In genomic region chr19:6273701-6274601, GRCh38 we compare ENCODE assay signal across 8 cellular contexts. TPM values are rescaled to one million over a fixed set of nuclear protein-coding genes. Genes with fewer than 3 reads are reported as not detected.
A peak's percentile ranks its signal among the peaks of the same experiment; 100 is the strongest.
DNase-seq lines count a peak whose midpoint lies in the region; ATAC-seq and TF ChIP-seq lines count a peak whose summit lies in the region.

No MANE protein-coding gene starts in this region.

- H2BK12ac ChIP-seq in trophoblast cell (ENCODE audit: low read length): no peak overlapping the region

- peaks cover 43% of the 10 kb centered on the region for H3K79me2 ChIP-seq in trophoblast cell (ENCODE audit: control insufficient read depth, insufficient read depth, low read length, poor library complexity)

- H2AFZ ChIP-seq in trophoblast cell (ENCODE audit: insufficient read depth, low read length, poor library complexity): no peak overlapping the region

- H3K9me3 Mint-ChIP-seq in activated T-helper 17 cell treated with anti-CD3 and anti-CD28 coated beads, Interleukin-2, amount 50 U/mL, for 72 hours: no peaks in the 10 kb centered on the region
- no peaks in the 10 kb centered on the region for H3K9me3 Mint-ChIP-seq in activated T-helper 2 cell treated with anti-CD3 and anti-CD28 coated beads, Interferon-gamma antibody, Interleukin-2, Interleukin-4, amounts not matched to agents 10 μg/mL and 5 μg/mL and 100 μg/mL, durations not matched to agents 14 hours and 24 hours and 36 hours

- intact Hi-C loops in activated T-helper 2 cell treated with anti-CD3 and anti-CD28 coated beads, Interferon-gamma antibody, Interleukin-2, Interleukin-4, amounts not matched to agents 10 μg/mL and 5 μg/mL and 100 μg/mL, durations not matched to agents 14 hours and 24 hours and 36 hours (cut with micrococcal nuclease): no loop called here

- no peak overlapping the region for H3K14ac ChIP-seq in trophoblast cell (ENCODE audit: low read length)

- peak overlapping the region; percentile 91 for H3K27ac ChIP-seq in cardiac muscle cell
- H3K27ac ChIP-seq in trophoblast cell (ENCODE audit: low read depth, low read length): no peak overlapping the region
- no peak overlapping the region for H3K27ac ChIP-seq in effector memory CD4-positive, alpha-beta T cell (ENCODE audit: insufficient read depth, low read length, poor library complexity, severe bottlenecking)

- no peak for ATAC-seq in activated T-helper 17 cell treated with anti-CD3 and anti-CD28 coated beads, Interleukin-2, amount 50 U/mL, for 72 hours (replicated peaks)

- H2BK5ac ChIP-seq in trophoblast cell (ENCODE audit: low read depth, low read length, poor library complexity): no peak overlapping the region

- H3K23ac ChIP-seq in trophoblast cell (ENCODE audit: low read length): no peak overlapping the region

- H4K12ac ChIP-seq in trophoblast cell (ENCODE audit: low read depth, low read length): no peak overlapping the region

- H3K9ac ChIP-seq in trophoblast cell (ENCODE audit: low read length): no peak overlapping the region

- no peak overlapping the region for H2BK120ac ChIP-seq in trophoblast cell (ENCODE audit: insufficient read depth, low read length, poor library complexity)

- no peak overlapping the region for H3K18ac ChIP-seq in trophoblast cell (ENCODE audit: low read length)

- no peaks in the 10 kb centered on the region for H3K27me3 Mint-ChIP-seq in activated T-helper 17 cell treated with anti-CD3 and anti-CD28 coated beads, Interleukin-2, amount 50 U/mL, for 72 hours
- H3K27me3 Mint-ChIP-seq in activated T-helper 2 cell treated with anti-CD3 and anti-CD28 coated beads, Interferon-gamma antibody, Interleukin-2, Interleukin-4, amounts not matched to agents 10 μg/mL and 5 μg/mL and 100 μg/mL, durations not matched to agents 14 hours and 24 hours and 36 hours (ENCODE audit: low read depth): no peaks in the 10 kb centered on the region

- H4K91ac ChIP-seq in trophoblast cell (ENCODE audit: low read depth, low read length): no peak overlapping the region

- H3K27ac Mint-ChIP-seq in activated T-helper 17 cell treated with anti-CD3 and anti-CD28 coated beads, Interleukin-2, amount 50 U/mL, for 72 hours: peak overlapping the region; percentile 71
- H3K27ac Mint-ChIP-seq in activated T-helper 2 cell treated with anti-CD3 and anti-CD28 coated beads, Interferon-gamma antibody, Interleukin-2, Interleukin-4, amounts not matched to agents 10 μg/mL and 5 μg/mL and 100 μg/mL, durations not matched to agents 14 hours and 24 hours and 36 hours: no peak overlapping the region

- H3K79me1 ChIP-seq in trophoblast cell (ENCODE audit: low read length): peaks cover 5% of the 10 kb centered on the region

- H3K27me3 ChIP-seq in cardiac muscle cell (no peaks in the 10 kb centered on the region), trophoblast cell (ENCODE audit: insufficient read depth, low read length) (no peaks in the 10 kb centered on the region)
- H3K27me3 ChIP-seq in effector memory CD4-positive, alpha-beta T cell (replicated peaks; ENCODE audit: control insufficient read depth, insufficient read depth, low read length, poor library complexity, severe bottlenecking): no peaks in the 10 kb centered on the region

- H3K4me1 Mint-ChIP-seq in activated T-helper 17 cell treated with anti-CD3 and anti-CD28 coated beads, Interleukin-2, amount 50 U/mL, for 72 hours: peaks cover 36% of the 10 kb centered on the region
- peaks cover 20% of the 10 kb centered on the region for H3K4me1 Mint-ChIP-seq in activated T-helper 2 cell treated with anti-CD3 and anti-CD28 coated beads, Interferon-gamma antibody, Interleukin-2, Interleukin-4, amounts not matched to agents 10 μg/mL and 5 μg/mL and 100 μg/mL, durations not matched to agents 14 hours and 24 hours and 36 hours (ENCODE audit: low read depth)

- H3K4me1 ChIP-seq in cardiac muscle cell (ENCODE audit: low read depth): peaks cover 100% of the 10 kb centered on the region
- H3K4me1 ChIP-seq in trophoblast cell (ENCODE audit: control insufficient read depth in 1 of 2, insufficient read depth in 2 of 2, low read length in 2 of 2): peaks cover 51% of the 10 kb centered on the region in 2 experiments
- peaks cover 9% of the 10 kb centered on the region for H3K4me1 ChIP-seq in effector memory CD4-positive, alpha-beta T cell (ENCODE audit: control insufficient read depth, insufficient read depth, low read length, poor library complexity, severe bottlenecking)

- H3K4me2 ChIP-seq in trophoblast cell (ENCODE audit: low read length): no peak overlapping the region

- H4K8ac ChIP-seq in trophoblast cell (ENCODE audit: low read depth, low read length): no peak overlapping the region

- DNase-seq in HT1080 (ENCODE audit: low read depth) (peak; percentile 84), cardiac muscle cell (ENCODE audit: low read depth in 1 of 2, low spot score in 1 of 2) (peak in 1 of 2 donors; percentile 92), trophoblast cell (peak in 1 of 2 donors; percentile 35), HUDEP-2 (lab: John Stamatoyannopoulos, UW; ENCODE audit: unreplicated experiment in 76 of 76) (no peak), NCI-H1436 treated with DMSO at 0.1 percent for 48 hours (lab: John Stamatoyannopoulos, UW) (no peak)
- no peak for DNase-seq in activated T-helper 2 cell treated with anti-CD3 and anti-CD28 coated beads, Interferon-gamma antibody, Interleukin-2, Interleukin-4, amounts not matched to agents 10 μg/mL and 5 μg/mL and 100 μg/mL, durations not matched to agents 14 hours and 24 hours and 36 hours (ENCODE audit: low spot score)
- no peak for DNase-seq in effector memory CD4-positive, alpha-beta T cell

- H3K4me3 ChIP-seq in cardiac muscle cell (no peak overlapping the region), trophoblast cell (ENCODE audit: low read depth, low read length) (no peak overlapping the region)
- H3K4me3 ChIP-seq in effector memory CD4-positive, alpha-beta T cell (ENCODE audit: insufficient read depth, low read depth, low read length, poor library complexity, severe bottlenecking): no peak overlapping the region

- H3K9me3 ChIP-seq in cardiac muscle cell (ENCODE audit: low read depth): no peaks in the 10 kb centered on the region
- no peaks in the 10 kb centered on the region for H3K9me3 ChIP-seq in trophoblast cell (ENCODE audit: insufficient read depth, low read depth, low read length)
- H3K9me3 ChIP-seq in effector memory CD4-positive, alpha-beta T cell (ENCODE audit: control insufficient read depth, low read length): no peaks in the 10 kb centered on the region

- H3K36me3 ChIP-seq in cardiac muscle cell (peaks cover 4% of the 10 kb centered on the region), trophoblast cell (ENCODE audit: control insufficient read depth in 1 of 2, insufficient read depth in 2 of 2, low read length in 2 of 2) (peaks cover 26 to 27% of the 10 kb centered on the region in 2 experiments)
- peaks cover 12% of the 10 kb centered on the region for H3K36me3 ChIP-seq in effector memory CD4-positive, alpha-beta T cell (ENCODE audit: control insufficient read depth, insufficient read depth, low read length)

- no peak for TF ChIP-seq CTCF in cardiac muscle cell (IDR thresholded peaks at IDR 0.05; ENCODE audit: low read depth, low read length)

- H3K36me3 Mint-ChIP-seq in activated T-helper 17 cell treated with anti-CD3 and anti-CD28 coated beads, Interleukin-2, amount 50 U/mL, for 72 hours (ENCODE audit: low read depth): peaks cover 38% of the 10 kb centered on the region
- H3K36me3 Mint-ChIP-seq in activated T-helper 2 cell treated with anti-CD3 and anti-CD28 coated beads, Interferon-gamma antibody, Interleukin-2, Interleukin-4, amounts not matched to agents 10 μg/mL and 5 μg/mL and 100 μg/mL, durations not matched to agents 14 hours and 24 hours and 36 hours (ENCODE audit: low read depth): peaks cover 30% of the 10 kb centered on the region

- H2AK5ac ChIP-seq in trophoblast cell (ENCODE audit: low read length): no peak overlapping the region

- peak overlapping the region; percentile 56 for H3K4ac ChIP-seq in trophoblast cell (ENCODE audit: low read depth, low read length)

- no CpG with 5 or more reads among the region's 30 CpGs for WGBS in trophoblast cell (ENCODE audit: extremely low coverage, insufficient coverage, insufficient read length)

- H3K4me3 Mint-ChIP-seq in activated T-helper 17 cell treated with anti-CD3 and anti-CD28 coated beads, Interleukin-2, amount 50 U/mL, for 72 hours: no peak overlapping the region
- no peak overlapping the region for H3K4me3 Mint-ChIP-seq in activated T-helper 2 cell treated with anti-CD3 and anti-CD28 coated beads, Interferon-gamma antibody, Interleukin-2, Interleukin-4, amounts not matched to agents 10 μg/mL and 5 μg/mL and 100 μg/mL, durations not matched to agents 14 hours and 24 hours and 36 hours (ENCODE audit: low read depth)

RNA-seq across cellular contexts. Expression of gene MLLT1, which starts 5.8 kb away (rescaled TPM):
- total RNA-seq in HT1080 (2014; rRNA removed; shearing (Covaris generic)): 18.0 and 30.0 TPM in 2 replicates
- polyA plus RNA-seq in HT1080 (2015; cell fraction: cytosol; rRNA removed): 32.9 and 33.3 TPM in 2 replicates
- 32.4 and 38.2 TPM in 2 replicates for polyA plus RNA-seq in HT1080 (2015; cell fraction: nucleus; rRNA removed)
- total RNA-seq in activated T-helper 17 cell treated with anti-CD3 and anti-CD28 coated beads, Interleukin-2, amount 50 U/mL, for 72 hours: 10 to 100 TPM; 31.3 to 51.8 TPM
- total RNA-seq in cardiac muscle cell: 46.9 and 54.1 TPM in 2 replicates
- 25.7 and 31.1 TPM in 2 replicates for polyA plus RNA-seq in cardiac muscle cell
- 225 and 236 TPM in 2 replicates for polyA plus RNA-seq in trophoblast cell (2013)
- 58.7 and 61.8 TPM in 2 replicates for total RNA-seq in activated T-helper 2 cell treated with anti-CD3 and anti-CD28 coated beads, Interferon-gamma antibody, Interleukin-2, Interleukin-4, amounts not matched to agents 10 μg/mL and 5 μg/mL and 100 μg/mL, durations not matched to agents 14 hours and 24 hours and 36 hours

RNA-seq across cellular contexts. Expression of gene ACER1, which starts 59.5 kb away (rescaled TPM):
- total RNA-seq in HT1080 (2014; rRNA removed; shearing (Covaris generic)): not detected in 2 replicates
- polyA plus RNA-seq in HT1080 (2015; cell fraction: cytosol; rRNA removed): not detected in 2 replicates
- polyA plus RNA-seq in HT1080 (2015; cell fraction: nucleus; rRNA removed): not detected in 2 replicates
- total RNA-seq in activated T-helper 17 cell treated with anti-CD3 and anti-CD28 coated beads, Interleukin-2, amount 50 U/mL, for 72 hours: not detected
- not detected in 2 replicates for total RNA-seq in cardiac muscle cell
- not detected in 2 replicates for polyA plus RNA-seq in cardiac muscle cell
- 0.18 and 0.21 TPM in 2 replicates for polyA plus RNA-seq in trophoblast cell (2013)
- total RNA-seq in activated T-helper 2 cell treated with anti-CD3 and anti-CD28 coated beads, Interferon-gamma antibody, Interleukin-2, Interleukin-4, amounts not matched to agents 10 μg/mL and 5 μg/mL and 100 μg/mL, durations not matched to agents 14 hours and 24 hours and 36 hours: 0.11 TPM in 2 replicates
